Comparison of ENCODE assay signal across 10 cellular contexts in the genomic region with DNA sequence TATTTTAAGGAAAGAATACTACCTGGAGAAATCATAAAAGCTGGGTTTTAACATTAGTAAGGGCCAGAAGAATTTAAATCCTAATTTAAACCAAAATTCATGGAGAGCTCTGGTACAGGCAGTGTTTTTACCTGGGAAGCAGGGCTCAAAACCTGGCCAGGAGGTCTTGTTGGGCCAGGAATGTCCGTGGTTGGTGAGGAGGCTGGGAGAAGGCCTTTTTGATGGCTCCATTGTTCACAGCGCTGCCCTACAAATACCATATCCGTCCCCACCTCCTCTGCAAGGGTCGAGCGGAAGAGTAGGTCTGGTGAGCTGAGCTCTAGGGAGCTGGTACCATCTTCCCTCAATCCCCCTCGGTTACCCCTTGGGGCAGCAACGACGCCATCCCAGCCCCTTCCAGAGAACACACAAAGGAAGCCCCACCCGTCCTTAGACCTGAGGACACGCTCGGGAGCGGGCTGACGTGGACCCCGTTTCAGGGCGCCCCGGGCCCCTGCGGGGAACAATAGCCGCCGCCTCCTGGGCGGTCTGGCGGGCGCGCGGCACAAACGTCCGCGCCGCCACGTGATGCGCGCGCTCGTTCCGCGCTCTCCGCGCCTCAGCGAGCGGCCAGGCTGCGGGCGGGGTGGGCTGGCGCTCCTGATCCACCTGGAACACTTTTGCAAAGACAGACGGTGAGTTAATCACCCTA. TPM values are rescaled to one million over a fixed set of nuclear protein-coding genes. Genes with fewer than 3 reads are reported as not detected.
DNase-seq lines count a peak whose midpoint lies in the region; ATAC-seq lines count a peak whose summit lies in the region.
"Had no signal": no experiment of that assay in that cellular context is flagged by ENCODE, and none has a peak within 500 bp of the region (broad histone marks: within the 10 kb centered on the region; RNA-seq: fewer than 3 reads in every experiment).

No MANE protein-coding gene starts in this region.

- POLR2A ChIA-PET in CD8-positive, alpha-beta memory T cell (lab: Charles Lee), result no interaction called here

- peaks cover 52% of the 10 kb centered on the region for H3K27me3 ChIP-seq in CD8-positive, alpha-beta memory T cell (ENCODE audit: insufficient read depth, low read length, poor library complexity, severe bottlenecking)

- H3K36me3 ChIP-seq in CD8-positive, alpha-beta memory T cell (ENCODE audit: insufficient read depth, low read length), result no peaks in the 10 kb centered on the region
- H3K36me3 ChIP-seq: BLaER1 treated with 17β-estradiol and CSF1 and Interleukin-3, amounts not matched to agents 10 nM and 100 nM had no signal

- H3K36me3 Mint-ChIP-seq in activated CD4-positive, alpha-beta T cell treated with anti-CD3 and anti-CD28 coated beads, Interleukin-2, amount 10 ng/mL, durations not matched to agents 24 days and 14 days (ENCODE audit: low read depth), result no peaks in the 10 kb centered on the region
- peaks cover 0 to under 1% (median 0%) of the 10 kb centered on the region in 3 donors for H3K36me3 Mint-ChIP-seq in CD8-positive, alpha-beta memory T cell

- CTCF ChIA-PET in CD8-positive, alpha-beta memory T cell (lab: Charles Lee), result no interaction called here

- no peaks in the 10 kb centered on the region for H3K9me3 ChIP-seq in CD8-positive, alpha-beta memory T cell (ENCODE audit: low read length)

- peak overlapping the region; percentile 47 for H3K4me3 ChIP-seq in iPS-11a (ENCODE audit: low read depth, low read length)
- no peak overlapping the region for H3K4me3 ChIP-seq in CD8-positive, alpha-beta memory T cell (ENCODE audit: low read length)
- H3K4me3 ChIP-seq: BLaER1 treated with 17β-estradiol and CSF1 and Interleukin-3, amounts not matched to agents 10 nM and 100 nM had no signal

- H3K4me1 ChIP-seq in CD8-positive, alpha-beta memory T cell (ENCODE audit: insufficient read depth, low read length), result no peaks in the 10 kb centered on the region
- H3K4me1 ChIP-seq: BLaER1 treated with 17β-estradiol and CSF1 and Interleukin-3, amounts not matched to agents 10 nM and 100 nM had no signal

- no peaks in the 10 kb centered on the region for H3K9me3 Mint-ChIP-seq in activated CD4-positive, alpha-beta T cell treated with anti-CD3 and anti-CD28 coated beads, Interleukin-2, amount 10 ng/mL, durations not matched to agents 24 days and 14 days
- H3K9me3 Mint-ChIP-seq in CD8-positive, alpha-beta memory T cell, result peaks cover 0 to 2% (median 1%) of the 10 kb centered on the region in 5 donors

- ATAC-seq in GM21737 (IDR thresholded peaks at IDR 0.05; ENCODE audit: unreplicated experiment), result no peak

- peaks cover 4% of the 10 kb centered on the region for H3K4me1 Mint-ChIP-seq in activated CD4-positive, alpha-beta T cell treated with anti-CD3 and anti-CD28 coated beads, Interleukin-2, amount 10 ng/mL, durations not matched to agents 24 days and 14 days
- H3K4me1 Mint-ChIP-seq in CD8-positive, alpha-beta memory T cell, result peaks cover 6 to 18% (median 18%) of the 10 kb centered on the region in 3 donors

- intact Hi-C loops in activated CD4-positive, alpha-beta T cell treated with anti-CD3 and anti-CD28 coated beads, Interleukin-2, amount 10 ng/mL, durations not matched to agents 24 days and 14 days (cut with micrococcal nuclease), result loop anchor here (5.0 kb wide), 1 partner anchor 45 kb away; no protein-coding TSS in a partner anchor

- H3K27me3 Mint-ChIP-seq in activated CD4-positive, alpha-beta T cell treated with anti-CD3 and anti-CD28 coated beads, Interleukin-2, amount 10 ng/mL, durations not matched to agents 24 days and 14 days, result peaks cover 84% of the 10 kb centered on the region
- H3K27me3 Mint-ChIP-seq in CD8-positive, alpha-beta memory T cell, result peaks cover 58 to 92% of the 10 kb centered on the region in 2 donors

- no peak overlapping the region for H3K27ac Mint-ChIP-seq in activated CD4-positive, alpha-beta T cell treated with anti-CD3 and anti-CD28 coated beads, Interleukin-2, amount 10 ng/mL, durations not matched to agents 24 days and 14 days
- no peak overlapping the region for H3K27ac Mint-ChIP-seq in CD8-positive, alpha-beta memory T cell

- H3K27ac ChIP-seq in substantia nigra (ENCODE audit: low read depth, low read length, poor library complexity, severe bottlenecking), result peak overlapping the region; percentile 56
- H3K27ac ChIP-seq in caudate nucleus (ENCODE audit: low read depth, low read length), result no peak overlapping the region
- H3K27ac ChIP-seq in CD8-positive, alpha-beta memory T cell (ENCODE audit: low read depth, low read length), result no peak overlapping the region
- H3K27ac ChIP-seq: BLaER1 treated with 17β-estradiol and CSF1 and Interleukin-3, amounts not matched to agents 10 nM and 100 nM had no signal

- no peak for DNase-seq in activated CD4-positive, alpha-beta T cell treated with anti-CD3 and anti-CD28 coated beads, Interleukin-2, amount 10 ng/mL, durations not matched to agents 24 days and 14 days
- no peak for DNase-seq in activated CD4-positive, alpha-beta T cell treated with anti-CD3 and anti-CD28 coated beads, Interleukin-2, amount 50 U/mL, for 48 hours
- DNase-seq in NCI-H774 (lab: John Stamatoyannopoulos, UW) (peak; percentile 69), substantia nigra (lab: John Stamatoyannopoulos, UW) (peak in 3 of 49 donors; percentile 20 to 25 (median 23)), caudate nucleus (lab: John Stamatoyannopoulos, UW) (no peak)
- DNase-seq in CD8-positive, alpha-beta memory T cell, result no peak
- DNase-seq: cerebellar nuclear complex had no signal

- peak overlapping the region; percentile 56 for H3K4me3 Mint-ChIP-seq in activated CD4-positive, alpha-beta T cell treated with anti-CD3 and anti-CD28 coated beads, Interleukin-2, amount 10 ng/mL, durations not matched to agents 24 days and 14 days
- peak overlapping the region in 2 of 7 donors; percentile 12 to 24 for H3K4me3 Mint-ChIP-seq in CD8-positive, alpha-beta memory T cell

RNA-seq across cellular contexts. Expression of a gene that starts 10.7 kb away (rescaled TPM):
- total RNA-seq in activated CD4-positive, alpha-beta T cell treated with anti-CD3 and anti-CD28 coated beads, Interleukin-2, amount 10 ng/mL, durations not matched to agents 24 days and 14 days, result not detected in 2 replicates
- not detected for total RNA-seq in CD8-positive, alpha-beta memory T cell
- polyA plus RNA-seq in CD8-positive, alpha-beta memory T cell, result not detected

RNA-seq across cellular contexts. Expression of a gene that starts 20.6 kb away (rescaled TPM):
- not detected in 2 replicates for total RNA-seq in activated CD4-positive, alpha-beta T cell treated with anti-CD3 and anti-CD28 coated beads, Interleukin-2, amount 10 ng/mL, durations not matched to agents 24 days and 14 days
- not detected for total RNA-seq in CD8-positive, alpha-beta memory T cell
- polyA plus RNA-seq in CD8-positive, alpha-beta memory T cell, result not detected

RNA-seq across cellular contexts. Expression of a gene that starts 26.4 kb away (rescaled TPM):
- not detected in 2 replicates for total RNA-seq in activated CD4-positive, alpha-beta T cell treated with anti-CD3 and anti-CD28 coated beads, Interleukin-2, amount 10 ng/mL, durations not matched to agents 24 days and 14 days
- total RNA-seq in CD8-positive, alpha-beta memory T cell, result not detected
- not detected for polyA plus RNA-seq in CD8-positive, alpha-beta memory T cell

RNA-seq across cellular contexts. Expression of a gene that starts 48.2 kb away (rescaled TPM):
- not detected in 2 replicates for total RNA-seq in activated CD4-positive, alpha-beta T cell treated with anti-CD3 and anti-CD28 coated beads, Interleukin-2, amount 10 ng/mL, durations not matched to agents 24 days and 14 days
- total RNA-seq in CD8-positive, alpha-beta memory T cell, result not detected
- not detected for polyA plus RNA-seq in CD8-positive, alpha-beta memory T cell

RNA-seq across cellular contexts. Expression of a gene that starts 55.2 kb away (rescaled TPM):
- total RNA-seq in activated CD4-positive, alpha-beta T cell treated with anti-CD3 and anti-CD28 coated beads, Interleukin-2, amount 10 ng/mL, durations not matched to agents 24 days and 14 days, result not detected in 2 replicates
- total RNA-seq in CD8-positive, alpha-beta memory T cell, result not detected
- polyA plus RNA-seq in CD8-positive, alpha-beta memory T cell, result not detected
